Comparison of ENCODE assay signal across 1 cellular context in the genomic region with DNA sequence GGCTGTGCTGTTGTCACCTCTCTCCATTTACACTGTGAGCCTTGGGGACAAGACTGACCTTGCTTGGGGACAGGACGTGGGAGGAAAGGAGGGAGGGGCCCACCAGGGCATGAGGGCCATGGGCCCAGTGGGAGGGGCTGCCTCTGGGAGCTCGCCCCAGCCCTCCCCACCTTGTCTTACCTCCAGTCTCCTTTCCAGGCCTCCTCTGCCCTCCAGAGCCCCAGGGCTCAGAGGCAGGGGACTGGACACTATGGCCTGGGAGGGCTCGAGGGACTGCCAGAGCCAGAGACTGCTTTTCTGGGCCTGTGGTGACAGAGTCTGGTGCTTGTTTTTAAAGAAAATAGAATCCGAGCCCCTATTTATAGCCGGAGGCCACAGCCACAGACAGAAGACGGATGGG.
TF ChIP-seq lines count a peak whose summit lies in the region.

No MANE protein-coding gene starts in this region.

TF ChIP-seq in IMR-90, 13 proteins besides CTCF, POLR2A, EP300 and RAD21 (continued from another document):
- TF ChIP-seq MXI1 (IDR thresholded peaks at IDR 0.05; ENCODE audit: borderline replicate concordance, low read depth, low read length) (no peak), NFE2L2 (IDR thresholded peaks at IDR 0.05; ENCODE audit: low read depth, low read length) (no peak), FOS (IDR thresholded peaks at IDR 0.05; ENCODE audit: low read depth, low read length) (no peak), SMC3 (IDR thresholded peaks at IDR 0.05; ENCODE audit: low read depth, low read length) (no peak), BHLHE40 (IDR thresholded peaks at IDR 0.05; ENCODE audit: low read depth, low read length) (no peak), MAZ (IDR thresholded peaks at IDR 0.05; ENCODE audit: borderline replicate concordance, low read depth, low read length) (no peak), CEBPB (IDR thresholded peaks at IDR 0.05; ENCODE audit: low read depth, low read length) (no peak), RFX5 (IDR thresholded peaks at IDR 0.05; ENCODE audit: low read depth, low read length) (no peak), MAFK (IDR thresholded peaks at IDR 0.05; ENCODE audit: low read depth, low read length) (no peak), CHD1 (IDR thresholded peaks at IDR 0.05; ENCODE audit: low read depth, low read length) (no peak)
- TF ChIP-seq, protein P1, sequence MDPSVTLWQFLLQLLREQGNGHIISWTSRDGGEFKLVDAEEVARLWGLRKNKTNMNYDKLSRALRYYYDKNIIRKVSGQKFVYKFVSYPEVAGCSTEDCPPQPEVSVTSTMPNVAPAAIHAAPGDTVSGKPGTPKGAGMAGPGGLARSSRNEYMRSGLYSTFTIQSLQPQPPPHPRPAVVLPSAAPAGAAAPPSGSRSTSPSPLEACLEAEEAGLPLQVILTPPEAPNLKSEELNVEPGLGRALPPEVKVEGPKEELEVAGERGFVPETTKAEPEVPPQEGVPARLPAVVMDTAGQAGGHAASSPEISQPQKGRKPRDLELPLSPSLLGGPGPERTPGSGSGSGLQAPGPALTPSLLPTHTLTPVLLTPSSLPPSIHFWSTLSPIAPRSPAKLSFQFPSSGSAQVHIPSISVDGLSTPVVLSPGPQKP (IDR thresholded peaks at IDR 0.05; ENCODE audit: borderline replicate concordance, low read depth, low read length): no peak
- TF ChIP-seq, protein P2, sequence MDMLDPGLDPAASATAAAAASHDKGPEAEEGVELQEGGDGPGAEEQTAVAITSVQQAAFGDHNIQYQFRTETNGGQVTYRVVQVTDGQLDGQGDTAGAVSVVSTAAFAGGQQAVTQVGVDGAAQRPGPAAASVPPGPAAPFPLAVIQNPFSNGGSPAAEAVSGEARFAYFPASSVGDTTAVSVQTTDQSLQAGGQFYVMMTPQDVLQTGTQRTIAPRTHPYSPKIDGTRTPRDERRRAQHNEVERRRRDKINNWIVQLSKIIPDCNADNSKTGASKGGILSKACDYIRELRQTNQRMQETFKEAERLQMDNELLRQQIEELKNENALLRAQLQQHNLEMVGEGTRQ (IDR thresholded peaks at IDR 0.05; ENCODE audit: low read depth, low read length): no peak
